In the genomic region with DNA sequence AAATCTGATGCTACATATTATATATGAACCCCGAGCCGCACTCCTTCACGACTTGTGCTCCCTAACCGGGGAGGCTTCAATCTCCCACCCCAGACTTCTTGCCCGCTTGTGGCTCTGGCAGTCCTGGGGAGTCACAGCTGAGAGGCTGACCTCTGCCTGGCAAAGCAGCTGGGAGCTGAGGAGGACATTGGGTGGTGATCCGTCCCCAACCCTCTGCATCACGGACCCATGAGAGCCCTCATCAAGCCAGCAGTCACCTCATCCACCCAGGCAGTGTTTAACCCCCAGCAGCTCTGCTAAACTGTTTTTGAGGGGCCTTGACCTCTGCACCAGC, we compare ENCODE assay signal across 24 cellular contexts. TPM values are rescaled to one million over a fixed set of nuclear protein-coding genes. Genes with fewer than 3 reads are reported as not detected.
"Had no signal": no experiment of that assay in that cellular context is flagged by ENCODE, and none has a peak within 500 bp of the region (broad histone marks: within the 10 kb centered on the region; RNA-seq: fewer than 3 reads in every experiment).

No MANE protein-coding gene starts in this region.

- H3K27ac ChIP-seq: coronary artery, epithelial cell of prostate, esophagus muscularis mucosa, left ventricle myocardium inferior, lower lobe of right lung, neutrophil, testis, tibial nerve had no signal

- H3K4me3 Mint-ChIP-seq: immature natural killer cell; memory B cell; natural killer cell treated with Interleukin-12 subunit alpha and Interleukin-12 subunit beta and Interleukin-15 and Interleukin-18, amount 100 ng/mL, for 72 hours; stimulated activated effector memory CD8-positive, alpha-beta T cell treated with anti-CD3 and anti-CD28 coated beads, Interleukin-12 subunit alpha, Interleukin-12 subunit beta, amount 100 ng/mL, for 72 hours; stimulated activated naive CD8-positive, alpha-beta T cell treated with anti-CD3 and anti-CD28 coated beads, Interleukin-15, Interleukin-2, amounts not matched to agents 100 ng/mL and 50 ng/mL, for 24 hours had no signal

- H3K36me3 ChIP-seq: left ventricle myocardium inferior had no signal

- H3K27ac Mint-ChIP-seq: immature natural killer cell; memory B cell; natural killer cell treated with Interleukin-12 subunit alpha and Interleukin-12 subunit beta and Interleukin-15 and Interleukin-18, amount 100 ng/mL, for 72 hours; stimulated activated naive CD8-positive, alpha-beta T cell treated with anti-CD3 and anti-CD28 coated beads, Interleukin-15, Interleukin-2, amounts not matched to agents 100 ng/mL and 50 ng/mL, for 24 hours had no signal

- H3K9me3 ChIP-seq: esophagus muscularis mucosa, left ventricle myocardium inferior, lower lobe of right lung, neutrophil, testis, tibial nerve had no signal

- DNase-seq: central memory CD4-positive, alpha-beta T cell; effector memory CD4-positive, alpha-beta T cell; immature natural killer cell; left cardiac atrium; left ventricle myocardium inferior; lower lobe of right lung; midbrain; stimulated activated CD4-positive, alpha-beta T cell treated with anti-CD3 and anti-CD28 coated beads, Interleukin-4, amount 100 ng/mL, for 1 hour; stimulated activated CD8-positive, alpha-beta memory T cell treated with anti-CD3 and anti-CD28 coated beads, Interleukin-4, amount 100 ng/mL, for 48 hours; testis had no signal

- H3K27me3 ChIP-seq: testis had no signal

- H3K4me3 ChIP-seq: coronary artery, esophagus muscularis mucosa, left ventricle myocardium inferior, lower lobe of right lung, testis, tibial nerve had no signal

- ATAC-seq: left cardiac atrium had no signal

- H3K36me3 Mint-ChIP-seq: natural killer cell treated with Interleukin-12 subunit alpha and Interleukin-12 subunit beta and Interleukin-15 and Interleukin-18, amount 100 ng/mL, for 72 hours had no signal

- H3K9me3 Mint-ChIP-seq: immature natural killer cell; memory B cell; natural killer cell treated with Interleukin-12 subunit alpha and Interleukin-12 subunit beta and Interleukin-15 and Interleukin-18, amount 100 ng/mL, for 72 hours; stimulated activated effector memory CD8-positive, alpha-beta T cell treated with anti-CD3 and anti-CD28 coated beads, Interleukin-12 subunit alpha, Interleukin-12 subunit beta, amount 100 ng/mL, for 72 hours; stimulated activated naive CD8-positive, alpha-beta T cell treated with anti-CD3 and anti-CD28 coated beads, Interleukin-15, Interleukin-2, amounts not matched to agents 100 ng/mL and 50 ng/mL, for 24 hours had no signal

RNA-seq across cellular contexts. Expression of gene CDH22, which starts 33.7 kb away (rescaled TPM):
- total RNA-seq: chondrocyte; fibroblast of villous mesenchyme; natural killer cell treated with Interleukin-12 subunit alpha and Interleukin-12 subunit beta and Interleukin-15 and Interleukin-18, amount 100 ng/mL, for 72 hours; osteocyte; subcutaneous adipose tissue had no signal
- polyA plus RNA-seq: immature natural killer cell, keratinocyte had no signal
